In genomic region chr20:44068780-44069191, GRCh38 we compare ENCODE assay signal across 11 cellular contexts.
DNase-seq lines count a peak whose midpoint lies in the region; ATAC-seq and TF ChIP-seq lines count a peak whose summit lies in the region.
"Had no signal": no experiment of that assay in that cellular context is flagged by ENCODE, and none has a peak within 500 bp of the region (broad histone marks: within the 10 kb centered on the region; RNA-seq: fewer than 3 reads in every experiment).

No MANE protein-coding gene starts in this region.

- no peaks in the 10 kb centered on the region for H3K9me3 Mint-ChIP-seq in activated naive CD4-positive, alpha-beta T cell treated with anti-CD3 and anti-CD28 coated beads for 36 hours
- H3K9me3 Mint-ChIP-seq in effector memory CD8-positive, alpha-beta T cell: no peaks in the 10 kb centered on the region

- peaks cover 8% of the 10 kb centered on the region; the same call in 1 of the 2 replicates for H3K4me1 ChIP-seq in BE2C
- H3K4me1 ChIP-seq: breast epithelium had no signal

- H3K9me3 ChIP-seq in BE2C: no peaks in the 10 kb centered on the region
- H3K9me3 ChIP-seq: breast epithelium had no signal

- CTCF ChIA-PET in activated naive CD4-positive, alpha-beta T cell treated with anti-CD3 and anti-CD28 coated beads for 36 hours (lab: Charles Lee): interaction anchor here (1.0 to 1.5 kb wide), 5 partner anchors 9 to 323 kb away, joined by 3 to 5 read pairs (median 4); no protein-coding TSS in a partner anchor

- H3K36me3 ChIP-seq in BE2C: no peaks in the 10 kb centered on the region
- H3K36me3 ChIP-seq: breast epithelium had no signal

- no peaks in the 10 kb centered on the region for H3K36me3 Mint-ChIP-seq in activated naive CD4-positive, alpha-beta T cell treated with anti-CD3 and anti-CD28 coated beads for 36 hours (ENCODE audit: low read depth)
- H3K36me3 Mint-ChIP-seq in effector memory CD8-positive, alpha-beta T cell (ENCODE audit: insufficient read depth): peaks cover 18% of the 10 kb centered on the region

- H3K4me3 Mint-ChIP-seq in activated naive CD4-positive, alpha-beta T cell treated with anti-CD3 and anti-CD28 coated beads for 36 hours: peak overlapping the region; percentile 72
- peak overlapping the region; percentile 86 for H3K4me3 Mint-ChIP-seq in effector memory CD8-positive, alpha-beta T cell

- peaks cover 60% of the 10 kb centered on the region for H3K4me1 Mint-ChIP-seq in activated naive CD4-positive, alpha-beta T cell treated with anti-CD3 and anti-CD28 coated beads for 36 hours (ENCODE audit: low read depth)
- H3K4me1 Mint-ChIP-seq in effector memory CD8-positive, alpha-beta T cell (ENCODE audit: low read depth in 2 of 2): peaks cover 26 to 27% of the 10 kb centered on the region in 2 donors

- H3K27me3 Mint-ChIP-seq in activated naive CD4-positive, alpha-beta T cell treated with anti-CD3 and anti-CD28 coated beads for 36 hours (ENCODE audit: low read depth): no peaks in the 10 kb centered on the region
- peaks cover 0 to 44% of the 10 kb centered on the region in 2 donors for H3K27me3 Mint-ChIP-seq in effector memory CD8-positive, alpha-beta T cell

- no peak for DNase-seq in activated naive CD4-positive, alpha-beta T cell treated with anti-CD3 and anti-CD28 coated beads for 36 hours
- no peak for DNase-seq in activated naive CD4-positive, alpha-beta T cell treated with Interleukin-2 at 50 U/mL for 16 hours
- peak; percentile 58 for DNase-seq in NOMO-1 treated with DMSO at 0.1 percent for 48 hours (lab: John Stamatoyannopoulos, UW; ENCODE audit: unreplicated experiment)
- DNase-seq in effector memory CD8-positive, alpha-beta T cell: no peak
- DNase-seq in ureter (ENCODE audit: low spot score): peak; percentile 41
- DNase-seq in BE2C: no peak
- no peak for DNase-seq in occipital lobe (lab: John Stamatoyannopoulos, UW)
- no peak for DNase-seq in amniotic stem cell (lab: John Stamatoyannopoulos, UW)
- DNase-seq: HCEC 1CT, NCI-H69 had no signal

- H3K27ac Mint-ChIP-seq in activated naive CD4-positive, alpha-beta T cell treated with anti-CD3 and anti-CD28 coated beads for 36 hours: peak overlapping the region; percentile 90
- H3K27ac Mint-ChIP-seq in effector memory CD8-positive, alpha-beta T cell: peak overlapping the region; percentile 96 to 97

- TF ChIP-seq CTCF in BE2C (IDR thresholded peaks at IDR 0.05; ENCODE audit: low read depth, low read length): no peak

- intact Hi-C loops in activated naive CD4-positive, alpha-beta T cell treated with anti-CD3 and anti-CD28 coated beads for 36 hours (cut with micrococcal nuclease): loop anchor here (1.0 kb wide), 2 partner anchors 40 to 317 kb away; no protein-coding TSS in a partner anchor

- ATAC-seq in effector memory CD8-positive, alpha-beta T cell (replicated peaks): no peak

- no peak overlapping the region for H3K4me3 ChIP-seq in BE2C (ENCODE audit: low read depth, low read length)
- H3K4me3 ChIP-seq: breast epithelium had no signal

- no peaks in the 10 kb centered on the region for H3K27me3 ChIP-seq in BE2C

Comparison
In these comparisons a context has a peak if more than half of its experiments do, and no peak if none do; other contexts are left out.
1. DNase-seq: peak in NOMO-1 treated with DMSO at 0.1 percent for 48 hours (single experiment) and ureter (single experiment); none in activated naive CD4-positive, alpha-beta T cell treated with anti-CD3 and anti-CD28 coated beads for 36 hours (single experiment), activated naive CD4-positive, alpha-beta T cell treated with Interleukin-2 at 50 U/mL for 16 hours (single experiment), effector memory CD8-positive, alpha-beta T cell (0 of 3), BE2C (single experiment), occipital lobe (single experiment) and amniotic stem cell (single experiment).